ENCODE assay signal across 23 cellular contexts in genomic region chr9:136522354-136523237, GRCh38. TPM values are rescaled to one million over a fixed set of nuclear protein-coding genes. Genes with fewer than 3 reads are reported as not detected.
DNase-seq lines count a peak whose midpoint lies in the region; ATAC-seq and TF ChIP-seq lines count a peak whose summit lies in the region.
"Had no signal": no experiment of that assay in that cellular context is flagged by ENCODE, and none has a peak within 500 bp of the region (broad histone marks: within the 10 kb centered on the region; RNA-seq: fewer than 3 reads in every experiment).

No MANE protein-coding gene starts in this region.

- TF ChIP-seq CTCF in brain (conservative IDR thresholded peaks at IDR 0.05): no peak

- CTCF ChIA-PET in CD8-positive, alpha-beta memory T cell (lab: Charles Lee): no interaction called here

- peaks cover 24% of the 10 kb centered on the region for H3K4me1 Mint-ChIP-seq in brain
- no peaks in the 10 kb centered on the region for H3K4me1 Mint-ChIP-seq in CD8-positive, alpha-beta memory T cell
- no peaks in the 10 kb centered on the region for H3K4me1 Mint-ChIP-seq in activated T-helper 1 cell treated with anti-CD3 and anti-CD28 coated beads, Interleukin-12 subunit alpha, Interleukin-12 subunit beta, Interleukin-2, Interleukin-4 antibody, amounts not matched to agents 30 ng/mL and 10 ng/mL and 1 ng/mL, durations not matched to agents 14 hours and 24 hours and 36 hours (ENCODE audit: low read depth)

- no peak for TF ChIP-seq EP300 in Ishikawa (IDR thresholded peaks at IDR 0.05; ENCODE audit: borderline replicate concordance)

- H3K4me1 ChIP-seq in BLaER1 treated with 17β-estradiol and CSF1 and Interleukin-3, amounts not matched to agents 10 nM and 100 nM: peaks cover 51 to 84% (median 69%) of the 10 kb centered on the region in 10 experiments
- peaks cover 72 to 79% of the 10 kb centered on the region in 2 donors for H3K4me1 ChIP-seq in mucosa of rectum (ENCODE audit: control insufficient read depth in 2 of 2, insufficient read depth in 2 of 2, low read length in 2 of 2)
- H3K4me1 ChIP-seq in CD8-positive, alpha-beta memory T cell (ENCODE audit: insufficient read depth, low read length): no peaks in the 10 kb centered on the region

- H3K4me3 Mint-ChIP-seq in brain: no peak overlapping the region
- H3K4me3 Mint-ChIP-seq in CD8-positive, alpha-beta memory T cell: no peak overlapping the region
- H3K4me3 Mint-ChIP-seq in activated T-helper 1 cell treated with anti-CD3 and anti-CD28 coated beads, Interleukin-12 subunit alpha, Interleukin-12 subunit beta, Interleukin-2, Interleukin-4 antibody, amounts not matched to agents 30 ng/mL and 10 ng/mL and 1 ng/mL, durations not matched to agents 14 hours and 24 hours and 36 hours: no peak overlapping the region
- H3K4me3 Mint-ChIP-seq: activated CD8-positive, alpha-beta T cell treated with anti-CD3 and anti-CD28 coated beads for 36 hours; CD4-positive, alpha-beta memory T cell; nephron progenitor cell had no signal

- no peaks in the 10 kb centered on the region for H3K9me3 ChIP-seq in BLaER1 treated with 17β-estradiol and CSF1 and Interleukin-3, amounts not matched to agents 10 nM and 100 nM (replicated peaks in 1 of 11)
- no peaks in the 10 kb centered on the region for H3K9me3 ChIP-seq in mucosa of rectum (ENCODE audit: control insufficient read depth in 2 of 2, low read length in 2 of 2)
- H3K9me3 ChIP-seq in CD8-positive, alpha-beta memory T cell (ENCODE audit: low read length): no peaks in the 10 kb centered on the region
- H3K9me3 ChIP-seq: vagina had no signal

- H3K36me3 Mint-ChIP-seq in brain: peaks cover 2% of the 10 kb centered on the region
- H3K36me3 Mint-ChIP-seq in CD8-positive, alpha-beta memory T cell: peaks cover 0 to 29% (median 0%) of the 10 kb centered on the region in 3 donors
- no peaks in the 10 kb centered on the region for H3K36me3 Mint-ChIP-seq in activated T-helper 1 cell treated with anti-CD3 and anti-CD28 coated beads, Interleukin-12 subunit alpha, Interleukin-12 subunit beta, Interleukin-2, Interleukin-4 antibody, amounts not matched to agents 30 ng/mL and 10 ng/mL and 1 ng/mL, durations not matched to agents 14 hours and 24 hours and 36 hours (ENCODE audit: low read depth)

- H3K27me3 ChIP-seq in BLaER1 treated with 17β-estradiol and CSF1 and Interleukin-3, amounts not matched to agents 10 nM and 100 nM: peaks cover 0 to 28% (median 0%) of the 10 kb centered on the region in 11 experiments; a peak in 8 of 22 replicates
- H3K27me3 ChIP-seq in mucosa of rectum (ENCODE audit: control insufficient read depth in 2 of 2, insufficient read depth in 2 of 2, low read length in 2 of 2): no peaks in the 10 kb centered on the region
- no peaks in the 10 kb centered on the region for H3K27me3 ChIP-seq in CD8-positive, alpha-beta memory T cell (ENCODE audit: insufficient read depth, low read length, poor library complexity, severe bottlenecking)
- H3K27me3 ChIP-seq: vagina had no signal

- H3K4me3 ChIP-seq in BLaER1 treated with 17β-estradiol and CSF1 and Interleukin-3, amounts not matched to agents 10 nM and 100 nM: no peak overlapping the region
- no peak overlapping the region for H3K4me3 ChIP-seq in mucosa of rectum (ENCODE audit: low read length in 2 of 2)
- no peak overlapping the region for H3K4me3 ChIP-seq in CD8-positive, alpha-beta memory T cell (ENCODE audit: low read length)
- H3K4me3 ChIP-seq: vagina had no signal

- no peaks in the 10 kb centered on the region for H3K27me3 Mint-ChIP-seq in brain
- no peaks in the 10 kb centered on the region for H3K27me3 Mint-ChIP-seq in CD8-positive, alpha-beta memory T cell
- H3K27me3 Mint-ChIP-seq in activated T-helper 1 cell treated with anti-CD3 and anti-CD28 coated beads, Interleukin-12 subunit alpha, Interleukin-12 subunit beta, Interleukin-2, Interleukin-4 antibody, amounts not matched to agents 30 ng/mL and 10 ng/mL and 1 ng/mL, durations not matched to agents 14 hours and 24 hours and 36 hours (ENCODE audit: insufficient read depth): no peaks in the 10 kb centered on the region
- H3K27me3 Mint-ChIP-seq: activated CD8-positive, alpha-beta T cell treated with anti-CD3 and anti-CD28 coated beads for 36 hours; CD4-positive, alpha-beta memory T cell had no signal

- peaks cover 37 to 61% (median 44%) of the 10 kb centered on the region in 11 experiments for H3K36me3 ChIP-seq in BLaER1 treated with 17β-estradiol and CSF1 and Interleukin-3, amounts not matched to agents 10 nM and 100 nM
- H3K36me3 ChIP-seq in mucosa of rectum (ENCODE audit: control insufficient read depth in 2 of 2, insufficient read depth in 2 of 2, low read length in 2 of 2): peaks cover 15 to 19% of the 10 kb centered on the region in 2 donors
- H3K36me3 ChIP-seq in CD8-positive, alpha-beta memory T cell (ENCODE audit: insufficient read depth, low read length): peaks cover 8% of the 10 kb centered on the region

- POLR2A ChIA-PET in CD8-positive, alpha-beta memory T cell (lab: Charles Lee): no interaction called here

- H3K9me3 Mint-ChIP-seq in brain: no peaks in the 10 kb centered on the region
- H3K9me3 Mint-ChIP-seq in CD8-positive, alpha-beta memory T cell: no peaks in the 10 kb centered on the region
- H3K9me3 Mint-ChIP-seq in activated T-helper 1 cell treated with anti-CD3 and anti-CD28 coated beads, Interleukin-12 subunit alpha, Interleukin-12 subunit beta, Interleukin-2, Interleukin-4 antibody, amounts not matched to agents 30 ng/mL and 10 ng/mL and 1 ng/mL, durations not matched to agents 14 hours and 24 hours and 36 hours: no peaks in the 10 kb centered on the region
- H3K9me3 Mint-ChIP-seq: activated CD8-positive, alpha-beta T cell treated with anti-CD3 and anti-CD28 coated beads for 36 hours; CD4-positive, alpha-beta memory T cell; nephron progenitor cell had no signal

- H3K4me2 ChIP-seq in BLaER1 treated with 17β-estradiol and CSF1 and Interleukin-3, amounts not matched to agents 10 nM and 100 nM: peak overlapping the region in 10 of 11 experiments; percentile 15 to 88 (median 50); a peak in 18 of 22 replicates

- no peak for DNase-seq in HT-29 (ENCODE audit: low spot score)
- no peak for DNase-seq in CD8-positive, alpha-beta memory T cell
- no peak for DNase-seq in activated T-helper 1 cell treated with anti-CD3 and anti-CD28 coated beads, Interleukin-12 subunit alpha, Interleukin-12 subunit beta, Interleukin-2, Interleukin-4 antibody, amounts not matched to agents 30 ng/mL and 10 ng/mL and 1 ng/mL, durations not matched to agents 14 hours and 24 hours and 36 hours (ENCODE audit: low spot score)
- DNase-seq: activated CD8-positive, alpha-beta T cell treated with anti-CD3 and anti-CD28 coated beads for 36 hours; activated naive CD4-positive, alpha-beta T cell treated with Interleukin-2 at 50 U/mL for 16 hours; amniotic stem cell; CD4-positive, alpha-beta memory T cell; dermis blood vessel endothelial cell; GF-D8; head of caudate nucleus; midbrain; NCI-H1436; NCI-H510A treated with DMSO at 0.1 percent for 48 hours; nephron progenitor cell; posterior cingulate gyrus; stimulated activated CD4-positive, alpha-beta T cell treated with anti-CD3 and anti-CD28 coated beads, Interleukin-15, amount 100 ng/mL, for 24 hours had no signal

- no peak for ATAC-seq in GM19395 (IDR thresholded peaks at IDR 0.05; ENCODE audit: unreplicated experiment)
- ATAC-seq: activated CD8-positive, alpha-beta T cell treated with anti-CD3 and anti-CD28 coated beads for 36 hours; sciatic nerve had no signal

- intact Hi-C loops in activated T-helper 1 cell treated with anti-CD3 and anti-CD28 coated beads, Interleukin-12 subunit alpha, Interleukin-12 subunit beta, Interleukin-2, Interleukin-4 antibody, amounts not matched to agents 30 ng/mL and 10 ng/mL and 1 ng/mL, durations not matched to agents 14 hours and 24 hours and 36 hours (cut with micrococcal nuclease): no loop called here

- H3K9ac ChIP-seq in BLaER1 treated with 17β-estradiol and CSF1 and Interleukin-3, amounts not matched to agents 10 nM and 100 nM: no peak overlapping the region
- H3K9ac ChIP-seq in mucosa of rectum (ENCODE audit: low read depth in 1 of 2, low read length in 2 of 2): peak overlapping the region; percentile 34 to 58

- no peak overlapping the region for H3K27ac ChIP-seq in BLaER1 treated with 17β-estradiol and CSF1 and Interleukin-3, amounts not matched to agents 10 nM and 100 nM
- peak overlapping the region; percentile 82 to 94 for H3K27ac ChIP-seq in mucosa of rectum (ENCODE audit: low read depth in 2 of 2, low read length in 2 of 2)
- H3K27ac ChIP-seq in CD8-positive, alpha-beta memory T cell (ENCODE audit: low read depth, low read length): no peak overlapping the region
- H3K27ac ChIP-seq: vagina had no signal

- H4K20me1 ChIP-seq in BLaER1 treated with 17β-estradiol and CSF1 and Interleukin-3, amounts not matched to agents 10 nM and 100 nM: peaks cover 82 to 100% (median 99%) of the 10 kb centered on the region in 11 experiments

- peak overlapping the region in 3 of 5 experiments; percentile 32 to 83 (median 41) for H3K27ac Mint-ChIP-seq in brain
- no peak overlapping the region for H3K27ac Mint-ChIP-seq in CD8-positive, alpha-beta memory T cell
- no peak overlapping the region for H3K27ac Mint-ChIP-seq in activated T-helper 1 cell treated with anti-CD3 and anti-CD28 coated beads, Interleukin-12 subunit alpha, Interleukin-12 subunit beta, Interleukin-2, Interleukin-4 antibody, amounts not matched to agents 30 ng/mL and 10 ng/mL and 1 ng/mL, durations not matched to agents 14 hours and 24 hours and 36 hours
- H3K27ac Mint-ChIP-seq: activated CD8-positive, alpha-beta T cell treated with anti-CD3 and anti-CD28 coated beads for 36 hours; CD4-positive, alpha-beta memory T cell; nephron progenitor cell had no signal

- no peak for TF ChIP-seq RAD21 in Ishikawa (IDR thresholded peaks at IDR 0.05; ENCODE audit: low read depth)

TF ChIP-seq in Ishikawa, 13 proteins besides CTCF, POLR2A, EP300 and RAD21:
- no peak for TF ChIP-seq TCF12 (IDR thresholded peaks at IDR 0.05; ENCODE audit: low read depth)
- TF ChIP-seq CEBPB (IDR thresholded peaks at IDR 0.05): peak; percentile 72; the same call in 1 of the 2 replicates

RNA-seq across cellular contexts. Expression of gene NOTCH1, which starts 23.3 kb away (rescaled TPM):
- polyA plus RNA-seq in brain (ENCODE audit: insufficient read depth, low read depth, low replicate concordance): 12.3 TPM
- 39.8 and 57.7 TPM in 2 replicates for total RNA-seq in HT-29 (2014; rRNA removed; shearing (Covaris generic))
- 10 to 100 TPM; 70.0 to 79.5 TPM for total RNA-seq in CD8-positive, alpha-beta memory T cell
- polyA plus RNA-seq in CD8-positive, alpha-beta memory T cell: 5.1 TPM
- 115 and 121 TPM in 2 replicates for total RNA-seq in activated T-helper 1 cell treated with anti-CD3 and anti-CD28 coated beads, Interleukin-12 subunit alpha, Interleukin-12 subunit beta, Interleukin-2, Interleukin-4 antibody, amounts not matched to agents 30 ng/mL and 10 ng/mL and 1 ng/mL, durations not matched to agents 14 hours and 24 hours and 36 hours

RNA-seq across cellular contexts. Expression of gene SEC16A, which starts 39.8 kb away (rescaled TPM):
- polyA plus RNA-seq in brain (ENCODE audit: insufficient read depth, low read depth, low replicate concordance): 80.6 TPM
- 37.9 and 43.5 TPM in 2 replicates for total RNA-seq in HT-29 (2014; rRNA removed; shearing (Covaris generic))
- total RNA-seq in CD8-positive, alpha-beta memory T cell: 10 to 100 TPM; 75.5 to 78.0 TPM
- 42.9 TPM for polyA plus RNA-seq in CD8-positive, alpha-beta memory T cell
- total RNA-seq in activated T-helper 1 cell treated with anti-CD3 and anti-CD28 coated beads, Interleukin-12 subunit alpha, Interleukin-12 subunit beta, Interleukin-2, Interleukin-4 antibody, amounts not matched to agents 30 ng/mL and 10 ng/mL and 1 ng/mL, durations not matched to agents 14 hours and 24 hours and 36 hours: 87.3 and 88.5 TPM in 2 replicates

Comparison
In these comparisons a context has a peak if more than half of its experiments do, and no peak if none do; other contexts are left out.
1. H3K27ac ChIP-seq: peak in mucosa of rectum (2 of 2); none in BLaER1 treated with 17β-estradiol and CSF1 and Interleukin-3, amounts not matched to agents 10 nM and 100 nM (0 of 11) and CD8-positive, alpha-beta memory T cell (single experiment).
2. H3K9ac ChIP-seq: peak in mucosa of rectum (2 of 2); none in BLaER1 treated with 17β-estradiol and CSF1 and Interleukin-3, amounts not matched to agents 10 nM and 100 nM (0 of 11).
3. H3K27ac Mint-ChIP-seq: peak in brain (3 of 5); none in CD8-positive, alpha-beta memory T cell (0 of 8) and activated T-helper 1 cell treated with anti-CD3 and anti-CD28 coated beads, Interleukin-12 subunit alpha, Interleukin-12 subunit beta, Interleukin-2, Interleukin-4 antibody, amounts not matched to agents 30 ng/mL and 10 ng/mL and 1 ng/mL, durations not matched to agents 14 hours and 24 hours and 36 hours (single experiment).